Comparison of ENCODE assay signal across 9 cellular contexts in the genomic region with DNA sequence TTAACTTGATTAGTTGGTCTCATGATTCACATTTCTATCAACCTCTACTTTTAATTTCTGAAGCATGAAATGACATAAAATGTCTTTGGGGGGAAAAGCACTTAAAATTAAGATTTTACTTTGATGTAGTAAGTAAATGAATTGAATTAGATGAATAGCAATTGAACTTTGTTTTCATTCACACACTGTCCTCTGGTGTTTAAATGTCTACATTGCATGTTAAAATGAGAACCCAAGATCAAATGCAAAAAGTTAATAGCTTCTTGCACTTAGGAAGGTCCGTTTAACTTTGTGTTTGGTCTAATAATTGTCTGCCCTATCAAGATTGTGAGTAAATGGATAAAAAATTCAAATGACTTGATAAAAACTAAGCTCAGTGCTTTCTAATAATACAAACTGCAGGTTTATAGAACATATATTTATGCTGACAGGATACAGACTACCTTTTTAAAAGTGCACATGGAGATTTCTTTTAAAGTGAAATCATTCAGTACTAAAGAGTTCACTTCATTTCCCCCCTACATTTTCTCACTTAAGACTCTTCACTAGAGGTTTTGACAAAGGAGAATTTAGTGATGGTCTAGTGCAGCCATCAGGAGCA.
DNase-seq lines count a peak whose midpoint lies in the region; ATAC-seq, FAIRE-seq and TF ChIP-seq lines count a peak whose summit lies in the region.
"Had no signal": no experiment of that assay in that cellular context is flagged by ENCODE, and none has a peak within 500 bp of the region (broad histone marks: within the 10 kb centered on the region; RNA-seq: fewer than 3 reads in every experiment).

No MANE protein-coding gene starts in this region.

- H3K27me3 ChIP-seq in HepG2 (ENCODE audit: control insufficient read depth in 1 of 2, insufficient read depth in 2 of 2, low read length in 2 of 2): peaks cover 0 to 11% of the 10 kb centered on the region in 2 experiments; a peak in 2 of 5 replicates
- H3K27me3 ChIP-seq: SJSA1 had no signal

- no peak for TF ChIP-seq EP300 in HepG2 (IDR thresholded peaks at IDR 0.05; ENCODE audit: low read depth in 2 of 2, low read length in 2 of 2)
- TF ChIP-seq EP300 in HepG2 (CRISPR knock-in tag; IDR thresholded peaks at IDR 0.05; ENCODE audit: borderline replicate concordance): no peak

- no peaks in the 10 kb centered on the region for H4K20me1 ChIP-seq in HepG2 (ENCODE audit: insufficient read depth, low read length)

- peak; percentile 80 for TF ChIP-seq CTCF in D721Med (IDR thresholded peaks at IDR 0.05; ENCODE audit: insufficient read depth, missing control alignments)
- TF ChIP-seq CTCF in HepG2 (CRISPR knock-in tag; IDR thresholded peaks at IDR 0.05): peak; percentile 74

- peak; percentile 58 for FAIRE-seq in D721Med (lab: Jason Lieb, UNC)
- FAIRE-seq in HTR-8/SVneo (lab: Jason Lieb, UNC): no peak
- peak; percentile 59 for FAIRE-seq in HepG2 (lab: Jason Lieb, UNC)

- 2% methylated on average over 1 of the region's 1 CpG for WGBS in HepG2 (ENCODE audit: low lambda C conversion rate)

- H3K4me3 ChIP-seq in HepG2 (replicated peaks in 1 of 3; ENCODE audit: insufficient read depth in 1 of 3, low read depth in 2 of 3, low read length in 3 of 3): no peak overlapping the region
- H3K4me3 ChIP-seq: SJSA1 had no signal

- DNase-seq in D721Med (ENCODE audit: insufficient read length, low spot score) (no peak), HTR-8/SVneo (ENCODE audit: insufficient read length, low spot score) (peak; percentile 41), amniotic epithelial cell (ENCODE audit: low read depth) (peak; percentile 37), HepG2 (ENCODE audit: low spot score) (peak; percentile 40), amygdala (lab: John Stamatoyannopoulos, UW) (no peak)
- DNase-seq in activated naive CD8-positive, alpha-beta T cell treated with anti-CD3 and anti-CD28 coated beads for 36 hours: no peak
- no peak for DNase-seq in activated naive CD4-positive, alpha-beta T cell treated with anti-CD3 and anti-CD28 coated beads, Interleukin-2, amount 10 ng/mL, durations not matched to agents 7 days and 5 days

- TF ChIP-seq RAD21 in HepG2 (CRISPR knock-in tag; IDR thresholded peaks at IDR 0.05): 0 out of 2 replicates have a peak, but pooled peaks have one; percentile 31

- peaks cover 3% of the 10 kb centered on the region for H3K9me3 Mint-ChIP-seq in activated naive CD8-positive, alpha-beta T cell treated with anti-CD3 and anti-CD28 coated beads for 36 hours
- no peaks in the 10 kb centered on the region for H3K9me3 Mint-ChIP-seq in activated naive CD4-positive, alpha-beta T cell treated with anti-CD3 and anti-CD28 coated beads, Interleukin-2, amount 10 ng/mL, durations not matched to agents 7 days and 5 days

- in situ Hi-C loops in HepG2 (cut with HindIII; ENCODE audit: extremely low pct_ligation_motif_present, low pct_unique_long_range_greater_than_20kb): loop anchor here (5.0 to 25.0 kb wide), 3 partner anchors 299 to 459 kb away; no protein-coding TSS in a partner anchor

- BruUV-seq in HepG2 (replicated peaks; lab: Mats Ljungman, UMichigan): no TSS peak

- intact Hi-C loops in HepG2 (cut with micrococcal nuclease; ENCODE audit: unreplicated experiment): loop anchor here (1.0 kb wide), 4 partner anchors 289 to 469 kb away; no protein-coding TSS in a partner anchor

- H3K27ac ChIP-seq in HepG2 (ENCODE audit: extremely low read length, insufficient read depth, low read length): no peak overlapping the region
- H3K27ac ChIP-seq: SJSA1 had no signal

- H3K4me3 Mint-ChIP-seq in activated naive CD8-positive, alpha-beta T cell treated with anti-CD3 and anti-CD28 coated beads for 36 hours: no peak overlapping the region
- H3K4me3 Mint-ChIP-seq in activated naive CD4-positive, alpha-beta T cell treated with anti-CD3 and anti-CD28 coated beads, Interleukin-2, amount 10 ng/mL, durations not matched to agents 7 days and 5 days: no peak overlapping the region

- no peaks in the 10 kb centered on the region for H3K36me3 Mint-ChIP-seq in activated naive CD8-positive, alpha-beta T cell treated with anti-CD3 and anti-CD28 coated beads for 36 hours
- no peaks in the 10 kb centered on the region for H3K36me3 Mint-ChIP-seq in activated naive CD4-positive, alpha-beta T cell treated with anti-CD3 and anti-CD28 coated beads, Interleukin-2, amount 10 ng/mL, durations not matched to agents 7 days and 5 days

- ATAC-seq in HepG2 (no peak), HG02759 (IDR thresholded peaks at IDR 0.05; ENCODE audit: unreplicated experiment) (no peak)

- CTCF ChIA-PET in HepG2 (lab: Yijun Ruan, JAX; ENCODE audit: low intra/inter-chr PET ratio, low total read pairs): interaction anchor here (1.2 to 2.8 kb wide), 4 partner anchors 277 to 356 kb away, joined by 3 to 29 read pairs (median 17); no protein-coding TSS in a partner anchor
- CTCF ChIA-PET in activated naive CD4-positive, alpha-beta T cell treated with anti-CD3 and anti-CD28 coated beads, Interleukin-2, amount 10 ng/mL, durations not matched to agents 7 days and 5 days (lab: Charles Lee): interaction anchor here (0.6 to 2.3 kb wide), 5 partner anchors 18 to 682 kb away, joined by 3 to 26 read pairs (median 3); no protein-coding TSS in a partner anchor

- no peak overlapping the region for H2AFZ ChIP-seq in HepG2 (ENCODE audit: low read length)

- no peaks in the 10 kb centered on the region for H3K4me1 ChIP-seq in HepG2 (ENCODE audit: insufficient read depth, low read length)
- H3K4me1 ChIP-seq: SJSA1 had no signal

- H3K9me3 ChIP-seq in HepG2 (ENCODE audit: low read length): no peaks in the 10 kb centered on the region
- H3K9me3 ChIP-seq: SJSA1 had no signal

- H3K79me2 ChIP-seq in HepG2 (ENCODE audit: insufficient read depth, low read length): no peaks in the 10 kb centered on the region

- POLR2A ChIA-PET in HepG2 (lab: Yijun Ruan, JAX): no interaction called here

- H3K27ac Mint-ChIP-seq in activated naive CD8-positive, alpha-beta T cell treated with anti-CD3 and anti-CD28 coated beads for 36 hours: no peak overlapping the region
- H3K27ac Mint-ChIP-seq in activated naive CD4-positive, alpha-beta T cell treated with anti-CD3 and anti-CD28 coated beads, Interleukin-2, amount 10 ng/mL, durations not matched to agents 7 days and 5 days: no peak overlapping the region

- H3K9ac ChIP-seq in HepG2 (ENCODE audit: insufficient read depth, low read depth, low read length): no peak overlapping the region

- H3K4me1 Mint-ChIP-seq in activated naive CD8-positive, alpha-beta T cell treated with anti-CD3 and anti-CD28 coated beads for 36 hours: no peaks in the 10 kb centered on the region
- H3K4me1 Mint-ChIP-seq in activated naive CD4-positive, alpha-beta T cell treated with anti-CD3 and anti-CD28 coated beads, Interleukin-2, amount 10 ng/mL, durations not matched to agents 7 days and 5 days: no peaks in the 10 kb centered on the region

- no peak overlapping the region for H3K4me2 ChIP-seq in HepG2 (ENCODE audit: low read depth, low read length)

- peaks cover 5% of the 10 kb centered on the region for H3K27me3 Mint-ChIP-seq in activated naive CD8-positive, alpha-beta T cell treated with anti-CD3 and anti-CD28 coated beads for 36 hours
- peaks cover 12% of the 10 kb centered on the region for H3K27me3 Mint-ChIP-seq in activated naive CD4-positive, alpha-beta T cell treated with anti-CD3 and anti-CD28 coated beads, Interleukin-2, amount 10 ng/mL, durations not matched to agents 7 days and 5 days

- TF ChIP-seq POLR2A in HepG2 (IDR thresholded peaks at IDR 0.05; ENCODE audit: insufficient read depth in 1 of 2, low read depth in 2 of 2, low read length in 2 of 2): no peak

- no peaks in the 10 kb centered on the region for H3K36me3 ChIP-seq in HepG2 (replicated peaks in 1 of 2; ENCODE audit: control insufficient read depth in 1 of 2, insufficient read depth in 2 of 2, low read length in 2 of 2)
- H3K36me3 ChIP-seq: SJSA1 had no signal

TF ChIP-seq in HepG2, 621 proteins besides CTCF, POLR2A, EP300 and RAD21 (continues in another document):
- 0 out of 2 replicates have a peak, but pooled peaks have one; percentile 46 for TF ChIP-seq KLF9 (CRISPR knock-in tag; IDR thresholded peaks at IDR 0.05; ENCODE audit: low read depth)
- no peak for TF ChIP-seq ZFP90 (CRISPR knock-in tag; IDR thresholded peaks at IDR 0.05; ENCODE audit: borderline replicate concordance)
- no peak for TF ChIP-seq ZBTB2 (CRISPR knock-in tag; IDR thresholded peaks at IDR 0.05; ENCODE audit: low read depth)
- TF ChIP-seq, protein P1, sequence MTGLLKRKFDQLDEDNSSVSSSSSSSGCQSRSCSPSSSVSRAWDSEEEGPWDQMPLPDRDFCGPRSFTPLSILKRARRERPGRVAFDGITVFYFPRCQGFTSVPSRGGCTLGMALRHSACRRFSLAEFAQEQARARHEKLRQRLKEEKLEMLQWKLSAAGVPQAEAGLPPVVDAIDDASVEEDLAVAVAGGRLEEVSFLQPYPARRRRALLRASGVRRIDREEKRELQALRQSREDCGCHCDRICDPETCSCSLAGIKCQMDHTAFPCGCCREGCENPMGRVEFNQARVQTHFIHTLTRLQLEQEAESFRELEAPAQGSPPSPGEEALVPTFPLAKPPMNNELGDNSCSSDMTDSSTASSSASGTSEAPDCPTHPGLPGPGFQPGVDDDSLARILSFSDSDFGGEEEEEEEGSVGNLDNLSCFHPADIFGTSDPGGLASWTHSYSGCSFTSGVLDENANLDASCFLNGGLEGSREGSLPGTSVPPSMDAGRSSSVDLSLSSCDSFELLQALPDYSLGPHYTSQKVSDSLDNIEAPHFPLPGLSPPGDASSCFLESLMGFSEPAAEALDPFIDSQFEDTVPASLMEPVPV (CRISPR knock-in tag; IDR thresholded peaks at IDR 0.05): no peak
- no peak for TF ChIP-seq FOXK2 (IDR thresholded peaks at IDR 0.05)

Comparison
In these comparisons a context has a peak if more than half of its experiments do, and no peak if none do; other contexts are left out.
1. DNase-seq: peak in HTR-8/SVneo (single experiment), amniotic epithelial cell (single experiment) and HepG2 (single experiment); none in D721Med (single experiment), activated naive CD8-positive, alpha-beta T cell treated with anti-CD3 and anti-CD28 coated beads for 36 hours (single experiment), amygdala (0 of 56) and activated naive CD4-positive, alpha-beta T cell treated with anti-CD3 and anti-CD28 coated beads, Interleukin-2, amount 10 ng/mL, durations not matched to agents 7 days and 5 days (single experiment).